ENCODE assay signal across 12 cellular contexts in genomic region chr7:17680026-17680425, GRCh38.
DNase-seq lines count a peak whose midpoint lies in the region; ATAC-seq and TF ChIP-seq lines count a peak whose summit lies in the region.
"Had no signal": no experiment of that assay in that cellular context is flagged by ENCODE, and none has a peak within 500 bp of the region (broad histone marks: within the 10 kb centered on the region; RNA-seq: fewer than 3 reads in every experiment).

No MANE protein-coding gene starts in this region.

- CTCF ChIA-PET in Panc1 (lab: Charles Lee): interaction anchor here (1.5 kb wide), 1 partner anchor 90 kb away, joined by 4 read pairs; no protein-coding TSS in a partner anchor

- H3K36me3 Mint-ChIP-seq in osteocyte (ENCODE audit: unreplicated experiment): no peaks in the 10 kb centered on the region

- no peak overlapping the region for H3K4me3 Mint-ChIP-seq in osteocyte (ENCODE audit: unreplicated experiment)

- H3K27me3 ChIP-seq in Panc1 (ENCODE audit: control insufficient read depth, insufficient read depth, low read length): no peaks in the 10 kb centered on the region; the same call in 1 of the 2 replicates
- H3K27me3 ChIP-seq in SJCRH30: no peaks in the 10 kb centered on the region; the same call in 1 of the 2 replicates

- peak in 9 of 14 donors; percentile 13 to 54 (median 34) for DNase-seq in C1 segment of cervical spinal cord (lab: John Stamatoyannopoulos, UW)
- no peak for DNase-seq in Panc1 (ENCODE audit: low read depth, low spot score)
- peak; percentile 84 for DNase-seq in fibroblast of villous mesenchyme (ENCODE audit: low read depth)
- DNase-seq in osteocyte (ENCODE audit: extremely low spot score, unreplicated experiment): no peak
- DNase-seq in activated effector memory CD4-positive, alpha-beta T cell treated with Interleukin-2 at 50 U/mL for 16 hours: no peak
- no peak for DNase-seq in OCI-M1 (lab: John Stamatoyannopoulos, UW)
- no peak for DNase-seq in GM13977 (ENCODE audit: low spot score)
- DNase-seq in SJCRH30: no peak
- DNase-seq: DMS 273 treated with DMSO at 0.1 percent for 48 hours; glutamatergic neuron; NCI-H2171; stimulated activated CD4-positive, alpha-beta T cell treated with anti-CD3 and anti-CD28 coated beads, Interleukin-2, amount 100 ng/mL, for 48 hours had no signal

- peaks cover 3% of the 10 kb centered on the region for H3K9me3 Mint-ChIP-seq in osteocyte (ENCODE audit: unreplicated experiment)

- H3K4me3 ChIP-seq in Panc1 (ENCODE audit: low read depth in 2 of 2, low read length in 2 of 2) (no peak overlapping the region), fibroblast of villous mesenchyme (ENCODE audit: low read depth, low read length) (no peak overlapping the region), SJCRH30 (no peak overlapping the region)

- H3K27ac Mint-ChIP-seq in osteocyte (ENCODE audit: unreplicated experiment): peak overlapping the region; percentile 91

- no peaks in the 10 kb centered on the region for H3K9me3 ChIP-seq in Panc1 (ENCODE audit: control insufficient read depth, insufficient read depth, low read depth, low read length)
- H3K9me3 ChIP-seq in SJCRH30 (replicated peaks): no peaks in the 10 kb centered on the region; the same call in 1 of the 2 replicates

- in situ Hi-C loops in Panc1 (cut with HindIII; ENCODE audit: low pct_unique_long_range_greater_than_20kb, low sequenced_read_pairs) (no loop called here), GM13977 (cut with MboI; ENCODE audit: low pct_unique_long_range_greater_than_20kb, low sequenced_read_pairs, unreplicated experiment) (no loop called here)

- H3K36me3 ChIP-seq in Panc1 (ENCODE audit: control insufficient read depth, insufficient read depth, low read length): no peaks in the 10 kb centered on the region
- no peaks in the 10 kb centered on the region for H3K36me3 ChIP-seq in SJCRH30

- H3K4me1 Mint-ChIP-seq in osteocyte (ENCODE audit: unreplicated experiment): peaks cover 60% of the 10 kb centered on the region

- intact Hi-C loops in Panc1 (cut with micrococcal nuclease; ENCODE audit: unreplicated experiment): loop anchor here (5.0 kb wide), 1 partner anchor 667 kb away; no protein-coding TSS in a partner anchor

- no peaks in the 10 kb centered on the region for H3K27me3 Mint-ChIP-seq in osteocyte (ENCODE audit: unreplicated experiment)

- H3K4me1 ChIP-seq in Panc1 (ENCODE audit: control insufficient read depth, insufficient read depth, low read length): peaks cover 10% of the 10 kb centered on the region
- H3K4me1 ChIP-seq in SJCRH30: no peaks in the 10 kb centered on the region; the same call in 1 of the 2 replicates

- no TSS peak for BruUV-seq in Panc1 (replicated peaks; lab: Mats Ljungman, UMichigan)

- POLR2A ChIA-PET in Panc1 (lab: Charles Lee): no interaction called here

- H3K27ac ChIP-seq in Panc1 (ENCODE audit: low read length) (no peak overlapping the region), SJCRH30 (no peak overlapping the region)

- ATAC-seq in Panc1: peak; percentile 79

- TF ChIP-seq CTCF in Panc1 (IDR thresholded peaks at IDR 0.05) (no peak), fibroblast of villous mesenchyme (IDR thresholded peaks at IDR 0.05; ENCODE audit: insufficient read depth, low read depth, low read length) (no peak), osteocyte (IDR thresholded peaks at IDR 0.05) (no peak), GM13977 (IDR thresholded peaks at IDR 0.05; ENCODE audit: extremely low read depth, insufficient read depth, missing control alignments) (no peak)

Comparison
In these comparisons a context has a peak if more than half of its experiments do, and no peak if none do; other contexts are left out.
1. DNase-seq: peak in C1 segment of cervical spinal cord (9 of 14) and fibroblast of villous mesenchyme (single experiment); none in Panc1 (single experiment), osteocyte (single experiment), activated effector memory CD4-positive, alpha-beta T cell treated with Interleukin-2 at 50 U/mL for 16 hours (single experiment), OCI-M1 (single experiment), GM13977 (single experiment) and SJCRH30 (0 of 2).